ENCODE assay signal across 24 cellular contexts in genomic region chr1:199071080-199071479, GRCh38.
DNase-seq lines count a peak whose midpoint lies in the region; ATAC-seq, FAIRE-seq and TF ChIP-seq lines count a peak whose summit lies in the region.
"Had no signal": no experiment of that assay in that cellular context is flagged by ENCODE, and none has a peak within 500 bp of the region (broad histone marks: within the 10 kb centered on the region; RNA-seq: fewer than 3 reads in every experiment).

No MANE protein-coding gene starts in this region.

- H3K9me3 Mint-ChIP-seq in activated T-cell treated with anti-CD3 and anti-CD28 coated beads, Interleukin-2, amount 50 U/mL, for 72 hours: no peaks in the 10 kb centered on the region
- no peaks in the 10 kb centered on the region for H3K9me3 Mint-ChIP-seq in activated T-cell treated with anti-CD3 and anti-CD28 coated beads, Interleukin-2, amount 50 U/mL, for 4 hours
- peaks cover 0 to 2% (median 0%) of the 10 kb centered on the region in 6 donors for H3K9me3 Mint-ChIP-seq in immature natural killer cell
- H3K9me3 Mint-ChIP-seq: CD4-positive, alpha-beta T cell; CD8-positive, alpha-beta memory T cell had no signal

- DNase-seq in activated T-cell treated with anti-CD3 and anti-CD28 coated beads, Interleukin-2, amount 50 U/mL, for 72 hours: no peak
- DNase-seq in activated T-cell treated with anti-CD3 and anti-CD28 coated beads, Interleukin-2, amount 50 U/mL, for 4 hours: no peak
- DNase-seq in pancreas: no peak
- DNase-seq in immature natural killer cell: no peak
- no peak for DNase-seq in activated CD4-positive, alpha-beta T cell treated with anti-CD3 and anti-CD28 coated beads, Interleukin-2, amount 50 U/mL, for 48 hours
- DNase-seq: ACHN; AML-193; BE2C; CD4-positive, alpha-beta T cell; CD8-positive, alpha-beta memory T cell; DMS 273 treated with DMSO at 0.1 percent for 48 hours; DMS79; EL; GDM1; GOT3 had no signal

- H3K9me3 ChIP-seq in KOPT-K1 (ENCODE audit: insufficient read depth, low read length, poor library complexity, severe bottlenecking) (no peaks in the 10 kb centered on the region), pancreas (no peaks in the 10 kb centered on the region)
- H3K9me3 ChIP-seq: BE2C; BLaER1 treated with 17β-estradiol and CSF1 and Interleukin-3, amounts not matched to agents 10 nM and 100 nM; HAP-1 had no signal

- no peaks in the 10 kb centered on the region for H3K27me3 ChIP-seq in pancreas
- H3K27me3 ChIP-seq: BE2C; BLaER1 treated with 17β-estradiol and CSF1 and Interleukin-3, amounts not matched to agents 10 nM and 100 nM had no signal

- H3K4me1 Mint-ChIP-seq in activated T-cell treated with anti-CD3 and anti-CD28 coated beads, Interleukin-2, amount 50 U/mL, for 72 hours (ENCODE audit: low read depth): peaks cover 6% of the 10 kb centered on the region
- peaks cover 3% of the 10 kb centered on the region for H3K4me1 Mint-ChIP-seq in activated T-cell treated with anti-CD3 and anti-CD28 coated beads, Interleukin-2, amount 50 U/mL, for 4 hours (ENCODE audit: low read depth)
- peaks cover 0 to 7% of the 10 kb centered on the region in 2 donors for H3K4me1 Mint-ChIP-seq in immature natural killer cell

- H3K4me1 ChIP-seq in pancreas: no peaks in the 10 kb centered on the region
- H3K4me1 ChIP-seq: BE2C; BLaER1 treated with 17β-estradiol and CSF1 and Interleukin-3, amounts not matched to agents 10 nM and 100 nM; HAP-1 had no signal

- no peaks in the 10 kb centered on the region for H3K36me3 Mint-ChIP-seq in activated T-cell treated with anti-CD3 and anti-CD28 coated beads, Interleukin-2, amount 50 U/mL, for 72 hours (ENCODE audit: insufficient read depth in 2 of 2)
- H3K36me3 Mint-ChIP-seq in activated T-cell treated with anti-CD3 and anti-CD28 coated beads, Interleukin-2, amount 50 U/mL, for 4 hours (ENCODE audit: insufficient read depth): no peaks in the 10 kb centered on the region
- no peaks in the 10 kb centered on the region for H3K36me3 Mint-ChIP-seq in immature natural killer cell
- H3K36me3 Mint-ChIP-seq: CD14-positive monocyte had no signal

- FAIRE-seq in pancreas (lab: Jason Lieb, UNC): peak; percentile 17
- FAIRE-seq: A204.1, GM12891, GM18507, H54 had no signal

- TF ChIP-seq CTCF in pancreas (IDR thresholded peaks at IDR 0.05): no peak

- H3K27me3 Mint-ChIP-seq in activated T-cell treated with anti-CD3 and anti-CD28 coated beads, Interleukin-2, amount 50 U/mL, for 72 hours (ENCODE audit: low read depth): no peaks in the 10 kb centered on the region
- H3K27me3 Mint-ChIP-seq in activated T-cell treated with anti-CD3 and anti-CD28 coated beads, Interleukin-2, amount 50 U/mL, for 4 hours (ENCODE audit: low read depth): no peaks in the 10 kb centered on the region
- peaks cover 1 to 6% (median 2%) of the 10 kb centered on the region in 3 donors for H3K27me3 Mint-ChIP-seq in immature natural killer cell (ENCODE audit: low read depth in 3 of 3)
- H3K27me3 Mint-ChIP-seq: CD4-positive, alpha-beta T cell had no signal

- H3K36me3 ChIP-seq in KOPT-K1 (ENCODE audit: insufficient read depth, low read length): peaks cover 4% of the 10 kb centered on the region; the same call in 1 of the 2 replicates
- H3K36me3 ChIP-seq in pancreas: no peaks in the 10 kb centered on the region
- H3K36me3 ChIP-seq: BE2C; BLaER1 treated with 17β-estradiol and CSF1 and Interleukin-3, amounts not matched to agents 10 nM and 100 nM; HAP-1 had no signal

- ATAC-seq in activated T-cell treated with anti-CD3 and anti-CD28 coated beads, Interleukin-2, amount 50 U/mL, for 72 hours (replicated peaks in 1 of 2): no peak
- no peak for ATAC-seq in activated T-cell treated with anti-CD3 and anti-CD28 coated beads, Interleukin-2, amount 50 U/mL, for 4 hours
- ATAC-seq in pancreas: no peak

- no peak overlapping the region for H3K4me3 Mint-ChIP-seq in activated T-cell treated with anti-CD3 and anti-CD28 coated beads, Interleukin-2, amount 50 U/mL, for 72 hours
- H3K4me3 Mint-ChIP-seq in activated T-cell treated with anti-CD3 and anti-CD28 coated beads, Interleukin-2, amount 50 U/mL, for 4 hours: no peak overlapping the region
- no peak overlapping the region for H3K4me3 Mint-ChIP-seq in immature natural killer cell
- H3K4me3 Mint-ChIP-seq: CD14-positive monocyte; CD4-positive, alpha-beta T cell; CD8-positive, alpha-beta memory T cell had no signal

- H3K27ac Mint-ChIP-seq in activated T-cell treated with anti-CD3 and anti-CD28 coated beads, Interleukin-2, amount 50 U/mL, for 72 hours: peak overlapping the region; percentile 70
- H3K27ac Mint-ChIP-seq in immature natural killer cell: no peak overlapping the region
- H3K27ac Mint-ChIP-seq: CD14-positive monocyte; CD4-positive, alpha-beta T cell; CD8-positive, alpha-beta memory T cell had no signal

- no peak overlapping the region for H3K4me3 ChIP-seq in pancreas
- H3K4me3 ChIP-seq: BLaER1 treated with 17β-estradiol and CSF1 and Interleukin-3, amounts not matched to agents 10 nM and 100 nM; HAP-1 had no signal

- WGBS in pancreas, 2 donors: 71 to 91% methylated on average over 2 of the region's 2 CpGs

- peak overlapping the region; percentile 96 for H3K27ac ChIP-seq in KOPT-K1 (ENCODE audit: low read depth, low read length, poor library complexity, severe bottlenecking)
- H3K27ac ChIP-seq in pancreas: no peak overlapping the region
- H3K27ac ChIP-seq: 22Rv1; BLaER1 treated with 17β-estradiol and CSF1 and Interleukin-3, amounts not matched to agents 10 nM and 100 nM had no signal

- intact Hi-C loops in pancreas (cut with DNase I): no loop called here
